In genomic region chr2:155161314-155161713, GRCh38 we compare ENCODE assay signal across 11 cellular contexts.
"Had no signal": no experiment of that assay in that cellular context is flagged by ENCODE, and none has a peak within 500 bp of the region (broad histone marks: within the 10 kb centered on the region; RNA-seq: fewer than 3 reads in every experiment).

No MANE protein-coding gene starts in this region.

- DNase-seq: GM23248, GOT3, H7, H9, HCEC 1CT, HFFc6 had no signal

- H3K4me2 ChIP-seq: GM23338 had no signal

- FAIRE-seq: H1, H54 had no signal

- H3K27ac ChIP-seq: GM23248 had no signal

- H2AFZ ChIP-seq: GM23248, GM23338 had no signal

- H3K4me3 ChIP-seq: GM23248, GM23338, HAP-1 had no signal

- H3K36me3 ChIP-seq: HAP-1 had no signal

- H3K9ac ChIP-seq: GM23248 had no signal

- H3K9me3 ChIP-seq: HAP-1 had no signal

- ATAC-seq: GM23338, HCT116 had no signal
